Comparison of ENCODE assay signal across 8 cellular contexts in the genomic region with DNA sequence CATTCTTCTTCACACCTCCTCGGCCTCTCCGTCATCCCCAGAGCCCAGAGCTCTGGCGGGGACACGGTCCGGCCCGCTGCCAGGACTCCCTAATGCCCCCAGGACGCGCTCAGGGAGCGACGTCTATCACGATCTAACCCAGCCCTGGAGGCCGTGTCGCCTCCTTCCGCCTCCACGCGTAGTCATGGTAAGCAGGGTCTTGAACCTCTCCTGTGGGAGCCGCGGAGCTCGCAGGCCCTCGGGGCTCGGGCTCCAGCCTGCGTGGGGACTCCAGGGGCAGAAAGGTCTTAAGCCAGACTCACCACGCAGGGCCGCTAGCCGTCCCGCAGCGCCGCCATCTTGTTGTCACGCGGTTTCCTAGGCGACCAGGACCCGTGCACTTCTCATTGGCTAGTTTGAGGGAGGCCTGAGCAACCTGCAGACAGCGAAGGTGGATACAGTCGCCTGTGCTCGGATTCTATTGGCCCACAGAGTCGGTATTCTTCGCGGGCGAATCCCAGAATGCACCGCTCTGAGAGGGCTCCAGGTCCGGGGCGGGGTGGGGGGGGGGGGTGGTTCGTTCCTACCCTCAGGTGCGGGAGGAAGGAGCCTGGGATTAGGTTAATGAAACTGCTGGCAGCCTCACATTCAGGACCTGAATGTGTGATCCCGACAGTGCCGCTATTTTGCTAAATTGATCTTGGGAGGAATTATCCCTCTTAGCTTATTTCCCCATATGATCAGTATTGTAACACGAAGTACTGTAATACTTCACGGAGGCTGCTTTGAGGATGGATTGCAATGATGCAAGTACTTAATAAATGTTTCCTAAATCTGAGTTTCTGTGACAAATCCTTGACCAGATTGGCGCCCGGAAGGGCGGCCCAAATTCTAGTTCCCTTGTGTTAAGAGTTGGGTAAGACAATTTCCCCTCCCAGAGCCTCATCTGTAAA. TPM values are rescaled to one million over a fixed set of nuclear protein-coding genes. Genes with fewer than 3 reads are reported as not detected.
A peak's percentile ranks its signal among the peaks of the same experiment; 100 is the strongest.
DNase-seq lines count a peak whose midpoint lies in the region; ATAC-seq and TF ChIP-seq lines count a peak whose summit lies in the region.

A gene with protein sequence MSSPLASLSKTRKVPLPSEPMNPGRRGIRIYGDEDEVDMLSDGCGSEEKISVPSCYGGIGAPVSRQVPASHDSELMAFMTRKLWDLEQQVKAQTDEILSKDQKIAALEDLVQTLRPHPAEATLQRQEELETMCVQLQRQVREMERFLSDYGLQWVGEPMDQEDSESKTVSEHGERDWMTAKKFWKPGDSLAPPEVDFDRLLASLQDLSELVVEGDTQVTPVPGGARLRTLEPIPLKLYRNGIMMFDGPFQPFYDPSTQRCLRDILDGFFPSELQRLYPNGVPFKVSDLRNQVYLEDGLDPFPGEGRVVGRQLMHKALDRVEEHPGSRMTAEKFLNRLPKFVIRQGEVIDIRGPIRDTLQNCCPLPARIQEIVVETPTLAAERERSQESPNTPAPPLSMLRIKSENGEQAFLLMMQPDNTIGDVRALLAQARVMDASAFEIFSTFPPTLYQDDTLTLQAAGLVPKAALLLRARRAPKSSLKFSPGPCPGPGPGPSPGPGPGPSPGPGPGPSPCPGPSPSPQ (minus strand): TSS at position 347 of the 932 bp plus-strand sequence. CDS start 3,753 bp downstream, outside the sequence.

- TF ChIP-seq POLR2A in adrenal gland (IDR thresholded peaks at IDR 0.05) (no peak), prostate gland (IDR thresholded peaks at IDR 0.05) (no peak)

- no peaks in the 10 kb centered on the region for H3K9me3 ChIP-seq in adrenal gland (replicated peaks in 1 of 3)
- no peaks in the 10 kb centered on the region for H3K9me3 ChIP-seq in prostate gland

- intact Hi-C loops in T-helper 1 cell treated with Interleukin-12 subunit alpha and Interleukin-12 subunit beta and Interleukin-4 antibody, amounts not matched to agents 30 ng/mL and 1 ng/mL, for 36 hours (cut with micrococcal nuclease) = loop anchor here (1.0 to 5.0 kb wide), 9 partner anchors 11 to 391 kb away; a partner anchor contains a TSS
- intact Hi-C loops in adrenal gland (cut with DNase I) = no loop called here
- intact Hi-C loops in left ventricle myocardium superior (cut with micrococcal nuclease) = no loop called here
- intact Hi-C loops in prostate gland (cut with DNase I) = no loop called here

- H3K27me3 ChIP-seq in adrenal gland (no peaks in the 10 kb centered on the region), prostate gland (replicated peaks; ENCODE audit: insufficient read depth) (no peaks in the 10 kb centered on the region)

- DNase-seq in NCI-H1694 (lab: John Stamatoyannopoulos, UW) (peak; percentile 83), adrenal gland (peak; percentile 93 to 98 (median 96)), left ventricle myocardium superior (peak; percentile 92), prostate gland (ENCODE audit: low spot score) (peak; percentile 96)

- TF ChIP-seq CTCF in adrenal gland (IDR thresholded peaks at IDR 0.05) (no peak), prostate gland (IDR thresholded peaks at IDR 0.05) (peak in 2 of 4 experiments; percentile 19 to 24)

- peak; percentile 99 for ATAC-seq in GM18498 (IDR thresholded peaks at IDR 0.05; ENCODE audit: unreplicated experiment)
- peak; percentile 99 for ATAC-seq in HG02885 (IDR thresholded peaks at IDR 0.05; ENCODE audit: poor library complexity, unreplicated experiment)
- peak; percentile 94 for ATAC-seq in left ventricle myocardium superior

- WGBS in adrenal gland, 4 donors = 1 to 3% (median 2%) methylated on average over 20 to 51 of the region's 51 CpGs
- 2% methylated on average over 51 of the region's 51 CpGs for WGBS in prostate gland
- WGBS in urinary bladder = 2% methylated on average over 51 of the region's 51 CpGs

- H3K36me3 ChIP-seq in adrenal gland (replicated peaks in 1 of 2) (no peaks in the 10 kb centered on the region), prostate gland (no peaks in the 10 kb centered on the region), urinary bladder (ENCODE audit: insufficient read depth) (no peaks in the 10 kb centered on the region)

- H3K4me3 ChIP-seq in adrenal gland (peak within 1 kb of the TSS; percentile 9 to 75 (median 46)), prostate gland (peak within 1 kb of the TSS; percentile 65 to 80), urinary bladder (ENCODE audit: low read depth, low read length) (peak within 1 kb of the TSS; percentile 62)

- H3K4me1 ChIP-seq in adrenal gland (replicated peaks in 1 of 2) (peaks cover 4 to 9% of the 10 kb centered on the region in 2 donors), prostate gland (replicated peaks) (no peaks in the 10 kb centered on the region), urinary bladder (ENCODE audit: insufficient read depth) (no peaks in the 10 kb centered on the region)

- peak within 1 kb of the TSS in 2 of 5 donors; percentile 50 to 63 for H3K27ac ChIP-seq in adrenal gland
- no peak within 1 kb of the TSS for H3K27ac ChIP-seq in prostate gland
- H3K27ac ChIP-seq in urinary bladder (ENCODE audit: low read depth) = no peak within 1 kb of the TSS

RNA-seq across cellular contexts. Expression of the gene that starts here (rescaled TPM):
- 30.6 and 33.8 TPM in 2 replicates for total RNA-seq in T-helper 1 cell treated with Interleukin-12 subunit alpha and Interleukin-12 subunit beta and Interleukin-4 antibody, amounts not matched to agents 30 ng/mL and 1 ng/mL, for 36 hours
- total RNA-seq in adrenal gland (10 to 100 TPM in 6 of 8 donors, 1 to 10 TPM in 2; 5.3 to 28.5 (median 13.7) TPM), left ventricle myocardium superior (9.7 TPM), prostate gland (10 to 100 TPM; 13.2 to 18.1 TPM), urinary bladder (3.5 TPM)
- polyA plus RNA-seq in adrenal gland (100 to 1,000 TPM in 1 of 3 donors, 10 to 100 TPM in 1, 1 to 10 TPM in 1; 5.9 to 154 (median 53.1) TPM), urinary bladder (12.2 TPM)
